ENCODE assay signal across 11 cellular contexts in the genomic region with DNA sequence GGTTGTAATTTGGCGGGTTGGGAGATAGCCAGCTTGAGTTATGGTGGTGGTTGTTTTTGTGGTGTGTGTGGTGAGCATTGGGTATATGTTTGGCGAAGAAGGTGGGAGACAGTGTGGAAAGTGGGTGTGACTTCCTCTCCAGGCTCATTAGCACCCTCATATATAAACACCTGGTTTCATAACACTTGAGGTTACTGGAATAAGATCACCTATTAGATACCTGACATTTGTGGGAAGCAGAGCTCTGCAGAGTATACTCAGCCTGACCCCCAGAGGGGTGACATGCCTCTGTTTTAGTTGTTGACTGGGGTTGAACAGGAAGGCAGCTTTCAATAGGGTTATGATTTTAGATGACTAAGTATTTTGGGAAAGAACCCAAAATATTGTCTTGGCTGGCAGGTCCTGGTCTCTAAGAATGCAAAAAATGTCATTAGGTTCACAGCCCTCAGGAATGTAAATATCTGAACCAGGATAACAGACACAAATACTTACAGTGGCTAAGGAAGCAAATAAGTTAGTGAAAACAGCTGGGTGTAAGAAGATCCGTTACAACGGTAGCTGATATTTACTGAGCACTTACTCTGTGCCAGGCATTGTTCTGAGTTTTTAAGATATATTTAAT. TPM values are rescaled to one million over a fixed set of nuclear protein-coding genes. Genes with fewer than 3 reads are reported as not detected.
DNase-seq lines count a peak whose midpoint lies in the region; ATAC-seq, FAIRE-seq and TF ChIP-seq lines count a peak whose summit lies in the region.
"Had no signal": no experiment of that assay in that cellular context is flagged by ENCODE, and none has a peak within 500 bp of the region (broad histone marks: within the 10 kb centered on the region; RNA-seq: fewer than 3 reads in every experiment).

No MANE protein-coding gene starts in this region.

- DNase-seq in activated CD4-positive, alpha-beta T cell treated with anti-CD3 and anti-CD28 coated beads for 36 hours: no peak
- DNase-seq in activated CD4-positive, alpha-beta T cell treated with anti-CD3 and anti-CD28 coated beads, Interleukin-2, amount 50 U/mL, for 48 hours: no peak
- DNase-seq in GM12878 (ENCODE audit: low read depth, low spot score): no peak
- peak; percentile 90 for DNase-seq in kidney epithelial cell (ENCODE audit: low read depth)
- DNase-seq in type B pancreatic cell (ENCODE audit: extremely low spot score, unreplicated experiment): peak; percentile 16
- DNase-seq in germinal center (ENCODE audit: low spot score): no peak
- DNase-seq in middle frontal gyrus (ENCODE audit: extremely low spot score, low spot score): no peak
- DNase-seq: AML-193; stimulated activated CD4-positive, alpha-beta T cell treated with anti-CD3 and anti-CD28 coated beads, Interleukin-4, amount 100 ng/mL, for 24 hours had no signal

- in situ Hi-C loops in GM12878 (cut with MboI): no loop called here

- CTCF ChIA-PET in activated CD4-positive, alpha-beta T cell treated with anti-CD3 and anti-CD28 coated beads for 36 hours (lab: Charles Lee): interaction anchor here (0.5 to 1.1 kb wide), 2 partner anchors 19 to 304 kb away, joined by 3 to 4 read pairs; a partner anchor contains a TSS
- CTCF ChIA-PET in GM12878 (lab: Yijun Ruan, JAX): interaction anchor here (1.0 to 1.9 kb wide), 6 partner anchors 10 to 86 kb away, joined by 3 to 9 read pairs (median 4); no protein-coding TSS in a partner anchor

- H4K20me1 ChIP-seq in GM12878 (ENCODE audit: control insufficient read depth, insufficient read depth): no peaks in the 10 kb centered on the region

- no peak overlapping the region for H3K9ac ChIP-seq in GM12878 (ENCODE audit: control insufficient read depth, insufficient read depth, low read length)

- no peak for FAIRE-seq in GM12878 (lab: Jason Lieb, UNC)
- FAIRE-seq: TTC549 had no signal

- TF ChIP-seq CTCF in GM12878 (IDR thresholded peaks at IDR 0.05 in 2 of 3, conservative IDR thresholded peaks at IDR 0.05 in 1 of 3; ENCODE audit: control insufficient read depth in 2 of 3, extremely low read depth in 1 of 3, insufficient read depth in 1 of 3, low read depth in 3 of 3, low read length in 3 of 3) (no peak), kidney epithelial cell (IDR thresholded peaks at IDR 0.05; ENCODE audit: insufficient read depth, low read length, poor library complexity, severe bottlenecking) (no peak), type B pancreatic cell (conservative IDR thresholded peaks at IDR 0.05) (no peak)

- no peak overlapping the region for H3K4me3 Mint-ChIP-seq in activated CD4-positive, alpha-beta T cell treated with anti-CD3 and anti-CD28 coated beads for 36 hours
- H3K4me3 Mint-ChIP-seq in type B pancreatic cell: no peak overlapping the region

- peaks cover 1% of the 10 kb centered on the region for H3K36me3 Mint-ChIP-seq in activated CD4-positive, alpha-beta T cell treated with anti-CD3 and anti-CD28 coated beads for 36 hours (ENCODE audit: low read depth)
- H3K36me3 Mint-ChIP-seq in type B pancreatic cell: no peaks in the 10 kb centered on the region

- BruUV-seq in GM12878 (replicated peaks; lab: Mats Ljungman, UMichigan): no TSS peak

- H3K27me3 Mint-ChIP-seq in activated CD4-positive, alpha-beta T cell treated with anti-CD3 and anti-CD28 coated beads for 36 hours: no peaks in the 10 kb centered on the region
- H3K27me3 Mint-ChIP-seq in type B pancreatic cell: peaks cover 3% of the 10 kb centered on the region

- peaks cover 9% of the 10 kb centered on the region for H3K9me3 Mint-ChIP-seq in activated CD4-positive, alpha-beta T cell treated with anti-CD3 and anti-CD28 coated beads for 36 hours (ENCODE audit: low read depth)
- no peaks in the 10 kb centered on the region for H3K9me3 Mint-ChIP-seq in type B pancreatic cell

- POLR2A ChIA-PET in activated CD4-positive, alpha-beta T cell treated with anti-CD3 and anti-CD28 coated beads for 36 hours (lab: Charles Lee): no interaction called here
- POLR2A ChIA-PET in GM12878 (lab: Charles Lee): interaction anchor here (1.8 kb wide), 1 partner anchor 74 kb away, joined by 3 read pairs; no protein-coding TSS in a partner anchor

- SMC1A ChIA-PET in GM12878 (lab: Charles Lee; ENCODE audit: uncharacterized antibody, unreplicated experiment): interaction anchor here (0.7 to 2.5 kb wide), 7 partner anchors 10 to 71 kb away, joined by 3 to 19 read pairs (median 4); no protein-coding TSS in a partner anchor

- peak; percentile 65 for ATAC-seq in activated CD4-positive, alpha-beta T cell treated with anti-CD3 and anti-CD28 coated beads for 36 hours
- ATAC-seq in GM12878: peak; percentile 63
- no peak for ATAC-seq in HG02623 (IDR thresholded peaks at IDR 0.05; ENCODE audit: unreplicated experiment)

- H3K9me3 ChIP-seq in GM12878 (replicated peaks; ENCODE audit: control insufficient read depth, insufficient read depth, low read length): no peaks in the 10 kb centered on the region

- H3K36me3 ChIP-seq in GM12878 (ENCODE audit: control insufficient read depth in 2 of 2, insufficient read depth in 2 of 2, low read length in 1 of 2): no peaks in the 10 kb centered on the region; a peak in 1 of 4 replicates
- peaks cover 5% of the 10 kb centered on the region for H3K36me3 ChIP-seq in kidney epithelial cell (ENCODE audit: control insufficient read depth, insufficient read depth, low read length)

- RAD21 ChIA-PET in GM12878 (lab: Charles Lee; ENCODE audit: unreplicated experiment): interaction anchor here (1.7 to 1.9 kb wide), 2 partner anchors 18 to 75 kb away, joined by 5 read pairs; no protein-coding TSS in a partner anchor

- no peaks in the 10 kb centered on the region for H3K27me3 ChIP-seq in GM12878 (replicated peaks in 1 of 2; ENCODE audit: control insufficient read depth in 2 of 2, insufficient read depth in 2 of 2, low read length in 1 of 2)
- H3K27me3 ChIP-seq in kidney epithelial cell (ENCODE audit: control insufficient read depth, insufficient read depth, low read length): no peaks in the 10 kb centered on the region

- no peak overlapping the region for H3K27ac ChIP-seq in GM12878 (ENCODE audit: control insufficient read depth, insufficient read depth)

- intact Hi-C loops in activated CD4-positive, alpha-beta T cell treated with anti-CD3 and anti-CD28 coated beads for 36 hours (cut with DNase I, micrococcal nuclease): no loop called here
- intact Hi-C loops in GM12878 (cut with micrococcal nuclease; ENCODE audit: unreplicated experiment): no loop called here

- no peak overlapping the region for H2AFZ ChIP-seq in GM12878 (ENCODE audit: control insufficient read depth, low read depth, low read length)

- TF ChIP-seq EP300 in GM12878 (IDR thresholded peaks at IDR 0.05; ENCODE audit: borderline replicate concordance in 1 of 2, control insufficient read depth in 1 of 2, low read depth in 2 of 2, low read length in 2 of 2): no peak

- no peaks in the 10 kb centered on the region for H3K4me1 ChIP-seq in GM12878 (ENCODE audit: control insufficient read depth, insufficient read depth, low read length)

- H3K4me3 ChIP-seq in GM12878: no peak overlapping the region
- no peak overlapping the region for H3K4me3 ChIP-seq in kidney epithelial cell (ENCODE audit: low read depth, low read length)

- H3K4me2 ChIP-seq in GM12878 (ENCODE audit: control insufficient read depth, insufficient read depth): no peak overlapping the region

- WGBS in GM12878 (ENCODE audit: insufficient coverage, insufficient replicate concordance, low lambda C conversion rate, missing lambda C conversion rate): 75% methylated on average over 4 of the region's 4 CpGs

- H3K79me2 ChIP-seq in GM12878 (ENCODE audit: control insufficient read depth, insufficient read depth, low read length): no peaks in the 10 kb centered on the region

- no peak for TF ChIP-seq POLR2A in GM12878 (IDR thresholded peaks at IDR 0.05; ENCODE audit: low read depth, low read length)

- H3K27ac Mint-ChIP-seq in activated CD4-positive, alpha-beta T cell treated with anti-CD3 and anti-CD28 coated beads for 36 hours: peak overlapping the region; percentile 38
- no peak overlapping the region for H3K27ac Mint-ChIP-seq in type B pancreatic cell

- peaks cover 6% of the 10 kb centered on the region for H3K4me1 Mint-ChIP-seq in activated CD4-positive, alpha-beta T cell treated with anti-CD3 and anti-CD28 coated beads for 36 hours
- H3K4me1 Mint-ChIP-seq in type B pancreatic cell (ENCODE audit: unreplicated experiment): peaks cover 6% of the 10 kb centered on the region

- no peak for TF ChIP-seq RAD21 in GM12878 (IDR thresholded peaks at IDR 0.05; ENCODE audit: insufficient read depth, low read depth, low read length)

RNA-seq across cellular contexts. Expression of a gene that starts 18.3 kb away (rescaled TPM):
- 1 to 10 TPM; 4.6 to 5.9 TPM for total RNA-seq in activated CD4-positive, alpha-beta T cell treated with anti-CD3 and anti-CD28 coated beads for 36 hours
- total RNA-seq in GM12878 (2013; cell fraction: nucleolus; rRNA removed): 56.3 and 63.3 TPM in 2 replicates
- total RNA-seq in GM12878 (2014; rRNA removed): 4.5 and 8.3 TPM in 2 replicates
- total RNA-seq in GM12878 (2014; rRNA removed; fragmentation: Illumina TruSeq; extraction: Trizol): 7.3 and 8.7 TPM in 2 replicates
- total RNA-seq in GM12878 (2021): 6.6 and 6.8 TPM in 2 replicates
- polyA plus RNA-seq in GM12878 (2011; ENCODE audit: low read depth): 1.1 TPM
- 2.3 and 4.2 TPM in 2 replicates for polyA plus RNA-seq in GM12878 (2011; rRNA removed)
- 0.45 and 0.52 TPM in 2 replicates for polyA plus RNA-seq in GM12878 (2011; cell fraction: cytosol; rRNA removed)
- 3.0 and 3.8 TPM in 2 replicates for polyA plus RNA-seq in GM12878 (2011; cell fraction: nucleus; rRNA removed)
- 3.3 and 3.7 TPM in 2 replicates for polyA plus RNA-seq in GM12878 (2012)
- 4.3 and 5.5 TPM in 2 replicates for polyA plus RNA-seq in GM12878 (2014; fragmentation: Illumina TruSeq; extraction: Trizol)
- 1 to 10 TPM in 1 of 2 experiments, under 1 TPM in 1; 0.90 to 1.9 TPM for polyA plus RNA-seq in GM12878 (2014; fragmentation: Nextera tagmentation; extraction: Ambion mirVana)
- polyA plus RNA-seq in GM12878 (2014; rRNA removed): 2.7 and 5.6 TPM in 2 replicates
- 1 to 10 TPM; 5.7 to 7.8 TPM for polyA plus RNA-seq in GM12878 (2016; fragmentation: Nextera tagmentation; extraction: Ambion mirVana)
- polyA minus RNA-seq in GM12878 (2011; rRNA and poly(A)+ RNA removed): 2.0 and 5.6 TPM in 2 replicates
- polyA minus RNA-seq in GM12878 (2011; cell fraction: cytosol; rRNA and poly(A)+ RNA removed): 0.40 and 0.94 TPM in 2 replicates
- polyA minus RNA-seq in GM12878 (2011; cell fraction: nucleus; rRNA and poly(A)+ RNA removed): 4.1 and 6.8 TPM in 2 replicates
- total RNA-seq in kidney epithelial cell: 6.7 and 9.2 TPM in 2 replicates
- total RNA-seq in type B pancreatic cell (ENCODE audit: low replicate concordance): 4.4 and 7.1 TPM in 2 replicates

RNA-seq across cellular contexts. Expression of a gene that starts 51.8 kb away (rescaled TPM):
- under 1 TPM in 1 of 2 experiments, not detected in 1; 0.04 TPM for total RNA-seq in activated CD4-positive, alpha-beta T cell treated with anti-CD3 and anti-CD28 coated beads for 36 hours
- total RNA-seq in GM12878 (2013; cell fraction: nucleolus; rRNA removed): 40.8 and 47.7 TPM in 2 replicates
- 16.2 and 17.7 TPM in 2 replicates for total RNA-seq in GM12878 (2014; rRNA removed)
- 14.8 and 15.4 TPM in 2 replicates for total RNA-seq in GM12878 (2014; rRNA removed; fragmentation: Illumina TruSeq; extraction: Trizol)
- 22.8 and 22.9 TPM in 2 replicates for total RNA-seq in GM12878 (2021)
- 1.4 TPM for polyA plus RNA-seq in GM12878 (2011; ENCODE audit: low read depth)
- 7.9 and 12.0 TPM in 2 replicates for polyA plus RNA-seq in GM12878 (2011; rRNA removed)
- 11.2 and 12.0 TPM in 2 replicates for polyA plus RNA-seq in GM12878 (2011; cell fraction: cytosol; rRNA removed)
- 10.9 and 12.4 TPM in 2 replicates for polyA plus RNA-seq in GM12878 (2011; cell fraction: nucleus; rRNA removed)
- 1.7 and 2.1 TPM in 2 replicates for polyA plus RNA-seq in GM12878 (2012)
- polyA plus RNA-seq in GM12878 (2014; fragmentation: Illumina TruSeq; extraction: Trizol): 17.0 and 17.3 TPM in 2 replicates
- 1 to 10 TPM in 1 of 2 experiments, under 1 TPM in 1; 0.69 to 1.4 TPM for polyA plus RNA-seq in GM12878 (2014; fragmentation: Nextera tagmentation; extraction: Ambion mirVana)
- polyA plus RNA-seq in GM12878 (2014; rRNA removed): 15.2 and 15.6 TPM in 2 replicates
- polyA plus RNA-seq in GM12878 (2016; fragmentation: Nextera tagmentation; extraction: Ambion mirVana): 10 to 100 TPM; 10.6 to 12.3 TPM
- 28.0 and 30.9 TPM in 2 replicates for polyA minus RNA-seq in GM12878 (2011; rRNA and poly(A)+ RNA removed)
- 4.4 and 5.1 TPM in 2 replicates for polyA minus RNA-seq in GM12878 (2011; cell fraction: cytosol; rRNA and poly(A)+ RNA removed)
- polyA minus RNA-seq in GM12878 (2011; cell fraction: nucleus; rRNA and poly(A)+ RNA removed): 8.7 and 10.0 TPM in 2 replicates
- 174 and 183 TPM in 2 replicates for total RNA-seq in kidney epithelial cell
- 0.36 and 1.6 TPM in 2 replicates for total RNA-seq in type B pancreatic cell (ENCODE audit: low replicate concordance)

Comparison
In these comparisons a context has a peak if more than half of its experiments do, and no peak if none do; other contexts are left out.
1. DNase-seq: peak in kidney epithelial cell (single experiment) and type B pancreatic cell (single experiment); none in activated CD4-positive, alpha-beta T cell treated with anti-CD3 and anti-CD28 coated beads for 36 hours (single experiment), activated CD4-positive, alpha-beta T cell treated with anti-CD3 and anti-CD28 coated beads, Interleukin-2, amount 50 U/mL, for 48 hours (0 of 2), GM12878 (single experiment), germinal center (single experiment) and middle frontal gyrus (single experiment).